In the genomic region with DNA sequence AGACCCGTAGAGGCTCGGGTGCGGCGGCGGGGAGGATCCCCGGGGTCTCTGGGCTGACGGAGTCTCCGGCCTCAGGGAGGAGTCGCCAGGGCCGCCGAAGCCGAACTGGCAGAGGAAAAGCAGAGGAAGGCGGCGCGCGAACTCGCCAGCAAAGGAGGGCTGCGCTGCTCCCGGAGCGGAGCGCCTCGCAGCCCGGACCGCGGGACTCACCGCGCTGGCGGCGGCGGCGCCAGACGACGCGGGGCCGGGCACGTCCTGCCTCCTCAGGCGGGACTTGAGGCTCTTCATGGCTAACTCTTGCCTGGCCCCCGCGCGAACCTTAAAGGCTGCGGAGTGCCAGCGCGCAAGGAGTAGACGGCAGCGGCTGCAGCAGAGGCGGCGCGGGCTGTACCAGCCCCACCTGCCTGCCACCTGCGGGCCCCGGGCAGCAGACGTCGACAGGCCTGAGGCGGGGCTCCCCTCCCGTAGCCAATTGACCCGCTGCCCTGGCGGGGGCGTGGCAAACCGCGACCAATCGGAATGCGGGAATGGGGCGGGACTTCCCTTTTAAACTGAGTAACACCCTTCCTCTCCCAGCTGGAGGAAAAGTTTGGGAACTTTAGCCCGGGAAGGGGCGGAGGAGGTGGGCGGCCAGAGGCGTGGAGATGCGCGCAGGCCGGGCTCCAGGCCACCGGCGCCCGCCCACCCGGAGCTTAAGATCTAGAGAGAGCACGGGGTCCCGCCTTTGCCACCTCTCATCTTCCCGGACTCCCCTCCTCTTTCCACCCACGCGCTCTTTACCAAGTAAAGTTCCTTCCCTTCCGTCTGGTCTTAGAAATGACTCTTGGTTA, we compare ENCODE assay signal across 8 cellular contexts. TPM values are rescaled to one million over a fixed set of nuclear protein-coding genes. Genes with fewer than 3 reads are reported as not detected.
DNase-seq lines count a peak whose midpoint lies in the region; ATAC-seq, FAIRE-seq and TF ChIP-seq lines count a peak whose summit lies in the region.

A gene with protein sequence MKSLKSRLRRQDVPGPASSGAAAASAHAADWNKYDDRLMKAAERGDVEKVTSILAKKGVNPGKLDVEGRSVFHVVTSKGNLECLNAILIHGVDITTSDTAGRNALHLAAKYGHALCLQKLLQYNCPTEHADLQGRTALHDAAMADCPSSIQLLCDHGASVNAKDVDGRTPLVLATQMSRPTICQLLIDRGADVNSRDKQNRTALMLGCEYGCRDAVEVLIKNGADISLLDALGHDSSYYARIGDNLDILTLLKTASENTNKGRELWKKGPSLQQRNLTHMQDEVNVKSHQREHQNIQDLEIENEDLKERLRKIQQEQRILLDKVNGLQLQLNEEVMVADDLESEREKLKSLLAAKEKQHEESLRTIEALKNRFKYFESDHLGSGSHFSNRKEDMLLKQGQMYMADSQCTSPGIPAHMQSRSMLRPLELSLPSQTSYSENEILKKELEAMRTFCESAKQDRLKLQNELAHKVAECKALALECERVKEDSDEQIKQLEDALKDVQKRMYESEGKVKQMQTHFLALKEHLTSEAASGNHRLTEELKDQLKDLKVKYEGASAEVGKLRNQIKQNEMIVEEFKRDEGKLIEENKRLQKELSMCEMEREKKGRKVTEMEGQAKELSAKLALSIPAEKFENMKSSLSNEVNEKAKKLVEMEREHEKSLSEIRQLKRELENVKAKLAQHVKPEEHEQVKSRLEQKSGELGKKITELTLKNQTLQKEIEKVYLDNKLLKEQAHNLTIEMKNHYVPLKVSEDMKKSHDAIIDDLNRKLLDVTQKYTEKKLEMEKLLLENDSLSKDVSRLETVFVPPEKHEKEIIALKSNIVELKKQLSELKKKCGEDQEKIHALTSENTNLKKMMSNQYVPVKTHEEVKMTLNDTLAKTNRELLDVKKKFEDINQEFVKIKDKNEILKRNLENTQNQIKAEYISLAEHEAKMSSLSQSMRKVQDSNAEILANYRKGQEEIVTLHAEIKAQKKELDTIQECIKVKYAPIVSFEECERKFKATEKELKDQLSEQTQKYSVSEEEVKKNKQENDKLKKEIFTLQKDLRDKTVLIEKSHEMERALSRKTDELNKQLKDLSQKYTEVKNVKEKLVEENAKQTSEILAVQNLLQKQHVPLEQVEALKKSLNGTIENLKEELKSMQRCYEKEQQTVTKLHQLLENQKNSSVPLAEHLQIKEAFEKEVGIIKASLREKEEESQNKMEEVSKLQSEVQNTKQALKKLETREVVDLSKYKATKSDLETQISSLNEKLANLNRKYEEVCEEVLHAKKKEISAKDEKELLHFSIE (N-terminal part only) (minus strand): TSS at position 439 of the 830 bp plus-strand sequence. CDS start 151 bp downstream, at position 288.

- no peak within 1 kb of the TSS for H3K4me2 ChIP-seq in K562 (ENCODE audit: insufficient read depth, low read length)

- in situ Hi-C loops in K562 (cut with MboI): no loop called here

- H4K20me1 ChIP-seq in K562 (replicated peaks; ENCODE audit: control insufficient read depth, insufficient read depth, low read length): no peaks in the 10 kb centered on the region

- ATAC-seq in HG02798 (IDR thresholded peaks at IDR 0.05; ENCODE audit: poor library complexity, unreplicated experiment) (peak; percentile 97), K562 (peak; percentile 67)

- 0 out of 2 replicates have a peak within 1 kb of the TSS, but pooled peaks have one; percentile 8 for H2AFZ ChIP-seq in K562 (ENCODE audit: low read depth, low read length)

- peaks cover 0 to 11% of the 10 kb centered on the region in 2 experiments; a peak in 2 of 5 replicates for H3K4me1 ChIP-seq in K562 (replicated peaks in 1 of 2; ENCODE audit: control insufficient read depth in 2 of 2, insufficient read depth in 2 of 2, low read length in 2 of 2)

- no peaks in the 10 kb centered on the region; a peak in 2 of 5 replicates for H3K27me3 ChIP-seq in K562 (ENCODE audit: control insufficient read depth in 2 of 2, insufficient read depth in 2 of 2, low read length in 2 of 2)

- no peak for TF ChIP-seq RAD21 in K562 (CRISPR knock-in tag; conservative IDR thresholded peaks at IDR 0.05 in 1 of 2, IDR thresholded peaks at IDR 0.05 in 1 of 2)

- intact Hi-C loops in K562 (cut with micrococcal nuclease): no loop called here

- H3K36me3 ChIP-seq in K562 (ENCODE audit: control insufficient read depth, insufficient read depth, low read length): no peaks in the 10 kb centered on the region

- BruUV-seq in K562 (replicated peaks; lab: Mats Ljungman, UMichigan): no TSS peak

- TF ChIP-seq POLR2A in K562 (conservative IDR thresholded peaks at IDR 0.05): no peak

- FAIRE-seq in TTC549 (lab: Jason Lieb, UNC): peak; percentile 79
- FAIRE-seq in K562 (lab: Jason Lieb, UNC): no peak
- FAIRE-seq in urothelium cell line (lab: Jason Lieb, UNC): peak; percentile 99

- DNase-seq in GM10266 (ENCODE audit: extremely low spot score) (peak; percentile 95), NCI-H1694 treated with DMSO at 0.1 percent for 48 hours (lab: John Stamatoyannopoulos, UW) (peak; percentile 68), K562 (ENCODE audit: extremely low read depth in 1 of 4, low spot score in 3 of 4) (peak; percentile 4 to 49 (median 25)), hippocampal formation (lab: John Stamatoyannopoulos, UW) (peak; percentile 90 to 95), putamen (ENCODE audit: low spot score) (peak; percentile 94), urothelium cell line (ENCODE audit: low spot score) (peak; percentile 99)

- H3K9me3 ChIP-seq in K562 (replicated peaks; ENCODE audit: control insufficient read depth, insufficient read depth, low read depth, low read length): no peaks in the 10 kb centered on the region

- POLR2A ChIA-PET in K562 (lab: Yijun Ruan, JAX): no interaction called here

- no peak for TF ChIP-seq EP300 in K562 (IDR thresholded peaks at IDR 0.05; ENCODE audit: low read length)

- TF ChIP-seq CTCF in GM10266 (IDR thresholded peaks at IDR 0.05; ENCODE audit: control insufficient read depth, insufficient read depth, low read depth, missing control alignments) (no peak), K562 (IDR thresholded peaks at IDR 0.05 in 2 of 3, conservative IDR thresholded peaks at IDR 0.05 in 1 of 3; ENCODE audit: insufficient read depth in 2 of 3, low read depth in 1 of 3, low read length in 3 of 3) (no peak)

- CTCF ChIA-PET in K562 (lab: Yijun Ruan, JAX; ENCODE audit: low intra/inter-chr PET ratio): no interaction called here

- no peaks in the 10 kb centered on the region for H3K79me2 ChIP-seq in K562 (ENCODE audit: control insufficient read depth, insufficient read depth, low read length)

- H3K27ac ChIP-seq in K562 (ENCODE audit: extremely low read depth, low read depth, low read length): no peak within 1 kb of the TSS

- 23% methylated on average over 48 of the region's 79 CpGs for WGBS in K562 (ENCODE audit: insufficient coverage, low coverage, missing lambda C conversion rate)

- H3K9me1 ChIP-seq in K562 (ENCODE audit: control insufficient read depth, insufficient read depth, low read length): no peaks in the 10 kb centered on the region

- H3K4me3 ChIP-seq in K562: no peak within 1 kb of the TSS

- H3K9ac ChIP-seq in K562 (ENCODE audit: insufficient read depth in 1 of 2, low read depth in 2 of 2, low read length in 2 of 2): no peak within 1 kb of the TSS

TF ChIP-seq in K562, 482 proteins besides CTCF, POLR2A, EP300 and RAD21 (continues in another document):
- TF ChIP-seq RBM25 (IDR thresholded peaks at IDR 0.05; ENCODE audit: low read depth, low read length, severe bottlenecking): peak; percentile 30
- TF ChIP-seq NFE2 (IDR thresholded peaks at IDR 0.05; ENCODE audit: low read depth): no peak
- no peak for TF ChIP-seq ZKSCAN8 (CRISPR knock-in tag; IDR thresholded peaks at IDR 0.05)
- TF ChIP-seq L3MBTL2 (IDR thresholded peaks at IDR 0.05): peak; percentile 45; the same call in 1 of the 2 replicates
- TF ChIP-seq SP2 (IDR thresholded peaks at IDR 0.05; ENCODE audit: extremely low read depth, low read depth, low read length, poor library complexity, severe bottlenecking): peak; percentile 26

RNA-seq across cellular contexts. Expression of the gene that starts here (rescaled TPM):
- not detected in 2 replicates for total RNA-seq in K562 (2011; cell fraction: chromatin; rRNA removed; ENCODE audit: low replicate concordance)
- not detected in 2 replicates for total RNA-seq in K562 (2011; cell fraction: nucleolus; rRNA removed)
- total RNA-seq in K562 (2011; cell fraction: nucleoplasm; rRNA removed): not detected in 2 replicates
- total RNA-seq in K562 (2014; rRNA removed) (0.18 TPM in 1 of 2 replicates, not detected in the other), K562 (2014; rRNA removed; fragmentation: Illumina TruSeq; extraction: Trizol) (not detected in 2 replicates), K562 (2015; rRNA removed; fragmentation: Illumina TruSeq; extraction: Trizol) (0.11 TPM in 1 of 2 replicates, not detected in the other), K562 (2021) (0.22 and 0.33 TPM in 2 replicates)
- polyA plus RNA-seq in K562 (2011; rRNA removed) (not detected in 2 replicates), K562 (2014; fragmentation: Illumina TruSeq; extraction: Trizol) (not detected in 2 replicates), K562 (2014; fragmentation: Nextera tagmentation; extraction: Ambion mirVana) (under 1 TPM in 1 of 2 experiments, not detected in 1; 0.06 TPM), K562 (2014; rRNA removed) (not detected in 2 replicates)
- 0.04 TPM in 1 of 2 replicates, not detected in the other for polyA plus RNA-seq in K562 (2011; cell fraction: cytosol; rRNA removed)
- polyA plus RNA-seq in K562 (2011; cell fraction: nucleus; rRNA removed): not detected in 2 replicates
- polyA plus RNA-seq in K562 (2012): 0.03 and 0.36 TPM in 2 replicates
- polyA minus RNA-seq in K562 (2011; rRNA and poly(A)+ RNA removed): not detected in 2 replicates
- not detected in 2 replicates for polyA minus RNA-seq in K562 (2011; cell fraction: cytosol; rRNA and poly(A)+ RNA removed)
- polyA minus RNA-seq in K562 (2011; cell fraction: nucleus; rRNA and poly(A)+ RNA removed): not detected in 2 replicates

Comparison
In these comparisons a context has a peak if more than half of its experiments do, and no peak if none do; other contexts are left out.
1. Peak in DNase-seq and ATAC-seq in K562; RNA of the gene not detected or under 1 TPM.
2. DNase-seq: peak in every context shown above with its lines; median percentile 99 in urothelium cell line; 95 in GM10266; 94 in putamen; 92 in hippocampal formation; 68 in NCI-H1694 treated with DMSO at 0.1 percent for 48 hours; 25 in K562.